In the genomic region with DNA sequence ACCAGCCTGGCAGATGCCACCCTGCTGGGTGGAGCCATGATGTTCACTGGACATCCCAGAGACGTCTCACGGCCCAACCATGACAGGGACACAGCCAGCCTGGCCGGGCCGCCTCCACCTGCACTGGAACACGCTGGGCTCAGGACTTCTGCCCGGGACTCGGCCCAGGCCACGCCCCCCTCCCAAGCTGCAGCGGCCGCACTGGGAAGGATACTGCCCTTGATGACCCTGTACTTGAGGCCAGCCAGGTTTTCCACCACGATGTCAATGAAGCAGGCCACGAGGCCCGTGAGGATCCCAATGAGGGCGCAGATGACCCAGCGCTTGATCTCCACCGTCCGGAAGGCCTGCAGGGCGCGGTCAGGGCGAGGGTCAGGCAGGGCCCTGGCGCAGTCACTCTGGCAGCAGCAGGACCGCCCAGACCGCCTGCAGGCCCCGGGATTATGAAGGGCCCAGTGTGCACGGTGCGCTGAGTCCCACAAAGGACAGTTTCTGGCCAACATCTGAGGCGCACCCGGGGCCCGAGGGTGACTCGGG, we compare ENCODE assay signal across 19 cellular contexts. TPM values are rescaled to one million over a fixed set of nuclear protein-coding genes. Genes with fewer than 3 reads are reported as not detected.
DNase-seq lines count a peak whose midpoint lies in the region; ATAC-seq and TF ChIP-seq lines count a peak whose summit lies in the region.
"Had no signal": no experiment of that assay in that cellular context is flagged by ENCODE, and none has a peak within 500 bp of the region (broad histone marks: within the 10 kb centered on the region; RNA-seq: fewer than 3 reads in every experiment).

No MANE protein-coding gene starts in this region.

- H2BK20ac ChIP-seq in IMR-90 (ENCODE audit: low read depth, low read length): no peak overlapping the region

- 95% methylated on average over 16 of the region's 30 CpGs; no CpG with 5 or more reads in 1 of the 2 experiments for WGBS in IMR-90 (ENCODE audit: extremely low coverage in 2 of 2, insufficient read length in 1 of 2), 2 experiments
- 54 to 83% (median 61%) methylated on average over 26 to 30 of the region's 30 CpGs for WGBS in ovary, 3 donors

- dilution Hi-C loops in IMR-90 (cut with HindIII; ENCODE audit: low sequenced_read_pairs, unreplicated experiment): no loop called here

- H2AFZ ChIP-seq in IMR-90 (replicated peaks; ENCODE audit: low read length, poor library complexity): no peak overlapping the region
- H2AFZ ChIP-seq: GM23248 had no signal

- H3K4me1 Mint-ChIP-seq in chondrocyte (ENCODE audit: low read depth): no peaks in the 10 kb centered on the region
- H3K4me1 Mint-ChIP-seq in CD8-positive, alpha-beta T cell (ENCODE audit: low read depth): no peaks in the 10 kb centered on the region

- no peak overlapping the region for H3K27ac Mint-ChIP-seq in chondrocyte (ENCODE audit: unreplicated experiment)
- no peak overlapping the region for H3K27ac Mint-ChIP-seq in CD8-positive, alpha-beta T cell
- H3K27ac Mint-ChIP-seq: CD4-positive, alpha-beta T cell had no signal

- no peak overlapping the region for H2AK5ac ChIP-seq in IMR-90 (ENCODE audit: low read depth, low read length)

- TF ChIP-seq CTCF in IMR-90 (conservative IDR thresholded peaks at IDR 0.05; ENCODE audit: low read depth, low read length): no peak
- TF ChIP-seq CTCF in chondrocyte (IDR thresholded peaks at IDR 0.05): no peak
- TF ChIP-seq CTCF in ovary (IDR thresholded peaks at IDR 0.05): no peak
- TF ChIP-seq CTCF in uterus (IDR thresholded peaks at IDR 0.05): no peak
- TF ChIP-seq CTCF in CD8-positive, alpha-beta T cell (IDR thresholded peaks at IDR 0.05): no peak

- no peak overlapping the region for H3K23ac ChIP-seq in IMR-90 (ENCODE audit: low read depth, low read length)

- no peak overlapping the region for H2BK120ac ChIP-seq in IMR-90 (ENCODE audit: low read depth, low read length)

- no peak overlapping the region for H3K4ac ChIP-seq in IMR-90 (ENCODE audit: low read depth, low read length)

- ATAC-seq in IMR-90 (ENCODE audit: low read depth) (no peak), GM18511 (IDR thresholded peaks at IDR 0.05; ENCODE audit: unreplicated experiment) (no peak)
- ATAC-seq in CD8-positive, alpha-beta T cell: no peak
- ATAC-seq: HCT116 had no signal

- H3K9me1 ChIP-seq in IMR-90 (ENCODE audit: insufficient read depth, low read length): no peaks in the 10 kb centered on the region

- no peaks in the 10 kb centered on the region for H3K9me3 Mint-ChIP-seq in chondrocyte (ENCODE audit: low read depth)
- no peaks in the 10 kb centered on the region for H3K9me3 Mint-ChIP-seq in CD8-positive, alpha-beta T cell
- H3K9me3 Mint-ChIP-seq: CD4-positive, alpha-beta T cell had no signal

- intact Hi-C loops in IMR-90 (cut with micrococcal nuclease): no loop called here
- intact Hi-C loops in ovary (cut with DNase I): no loop called here
- intact Hi-C loops in uterus (cut with DNase I; ENCODE audit: low total_unique reads): no loop called here
- intact Hi-C loops in CD8-positive, alpha-beta T cell (cut with DNase I, micrococcal nuclease): no loop called here

- no peaks in the 10 kb centered on the region for H3K27me3 Mint-ChIP-seq in chondrocyte (ENCODE audit: low read depth)
- H3K27me3 Mint-ChIP-seq in CD8-positive, alpha-beta T cell (ENCODE audit: low read depth): no peaks in the 10 kb centered on the region
- H3K27me3 Mint-ChIP-seq: CD4-positive, alpha-beta T cell had no signal

- no peak overlapping the region for H3K18ac ChIP-seq in IMR-90 (ENCODE audit: low read depth, low read length)

- POLR2A ChIA-PET in IMR-90 (lab: Charles Lee; ENCODE audit: unreplicated experiment): no interaction called here
- POLR2A ChIA-PET in CD8-positive, alpha-beta T cell (lab: Charles Lee): no interaction called here

- peaks cover 2% of the 10 kb centered on the region for H3K36me3 Mint-ChIP-seq in chondrocyte (ENCODE audit: low read depth)
- H3K36me3 Mint-ChIP-seq in CD8-positive, alpha-beta T cell: peaks cover 52% of the 10 kb centered on the region

- no peak overlapping the region for H2BK5ac ChIP-seq in IMR-90 (ENCODE audit: low read depth, low read length, poor library complexity, severe bottlenecking)

- CTCF ChIA-PET in IMR-90 (lab: Yijun Ruan, JAX): no interaction called here
- CTCF ChIA-PET in CD8-positive, alpha-beta T cell (lab: Charles Lee): no interaction called here

- in situ Hi-C loops in IMR-90 (cut with MboI; ENCODE audit: low sequenced_read_pairs): no loop called here

- peaks cover 42% of the 10 kb centered on the region for H3K36me3 ChIP-seq in IMR-90 (ENCODE audit: control insufficient read depth, insufficient read depth, low read length)
- no peaks in the 10 kb centered on the region for H3K36me3 ChIP-seq in ovary
- H3K36me3 ChIP-seq in uterus: no peaks in the 10 kb centered on the region
- peaks cover 3% of the 10 kb centered on the region for H3K36me3 ChIP-seq in CD8-positive, alpha-beta T cell (ENCODE audit: insufficient read depth, low read length)

- TF ChIP-seq POLR2A in IMR-90 (IDR thresholded peaks at IDR 0.05; ENCODE audit: low read depth, low read length): no peak
- TF ChIP-seq POLR2A in ovary (IDR thresholded peaks at IDR 0.05): no peak
- no peak for TF ChIP-seq POLR2A in uterus (IDR thresholded peaks at IDR 0.05)

- H4K91ac ChIP-seq in IMR-90 (ENCODE audit: insufficient read depth, low read depth, low read length): no peak overlapping the region

- no peak for TF ChIP-seq EP300 in ovary (IDR thresholded peaks at IDR 0.05)

- H3K4me1 ChIP-seq in IMR-90 (ENCODE audit: control insufficient read depth, insufficient read depth, low read length): no peaks in the 10 kb centered on the region
- no peaks in the 10 kb centered on the region for H3K4me1 ChIP-seq in ovary (ENCODE audit: insufficient read depth)
- H3K4me1 ChIP-seq in uterus: no peaks in the 10 kb centered on the region
- no peaks in the 10 kb centered on the region for H3K4me1 ChIP-seq in CD8-positive, alpha-beta T cell (ENCODE audit: insufficient read depth, low read length)

- H2AK9ac ChIP-seq in IMR-90 (replicated peaks; ENCODE audit: low read depth, low read length, poor library complexity): peak overlapping the region; percentile 50

- H3K14ac ChIP-seq in IMR-90 (replicated peaks; ENCODE audit: low read depth, low read length): no peak overlapping the region

- H4K8ac ChIP-seq in IMR-90 (ENCODE audit: low read depth in 2 of 2, low read length in 2 of 2): no peak overlapping the region

- no peak for DNase-seq in IMR-90
- peak; percentile 81 for DNase-seq in chondrocyte (ENCODE audit: low spot score)
- peak in 4 of 5 donors; percentile 42 to 63 (median 43) for DNase-seq in ovary
- DNase-seq in uterus: peak in 1 of 2 donors; percentile 42
- DNase-seq in CD8-positive, alpha-beta T cell: no peak
- no peak for DNase-seq in kidney tubule cell (ENCODE audit: low spot score)
- DNase-seq: ACHN; AML-193; CD4-positive, alpha-beta T cell; GM23248; KG1; NCI-H1436; NCI-H2029; NCI-H2171 treated with DMSO at 0.1 percent for 48 hours; NCI-H446 treated with DMSO at 0.1 percent for 48 hours; NCI-H748 treated with DMSO at 0.1 percent for 48 hours had no signal

- H3K27ac ChIP-seq in IMR-90 (ENCODE audit: insufficient read depth, low read length): no peak overlapping the region
- H3K27ac ChIP-seq in ovary: no peak overlapping the region
- H3K27ac ChIP-seq in uterus: peak overlapping the region; percentile 9 to 54
- no peak overlapping the region for H3K27ac ChIP-seq in CD8-positive, alpha-beta T cell (ENCODE audit: low read depth, low read length)
- H3K27ac ChIP-seq: GM23248 had no signal

- no peak overlapping the region for H3K9ac ChIP-seq in IMR-90 (ENCODE audit: low read depth, low read length)
- H3K9ac ChIP-seq: GM23248 had no signal

- H3K4me2 ChIP-seq in IMR-90 (ENCODE audit: low read depth, low read length): no peak overlapping the region

- no peak overlapping the region for H3K4me3 Mint-ChIP-seq in chondrocyte (ENCODE audit: unreplicated experiment)
- H3K4me3 Mint-ChIP-seq in CD8-positive, alpha-beta T cell: no peak overlapping the region
- H3K4me3 Mint-ChIP-seq: CD4-positive, alpha-beta T cell had no signal

- BruUV-seq in IMR-90 (replicated peaks; lab: Mats Ljungman, UMichigan): no TSS peak

- H4K20me1 ChIP-seq in IMR-90 (ENCODE audit: insufficient read depth, low read length): peaks cover 2% of the 10 kb centered on the region; the same call in 1 of the 2 replicates

- H2BK15ac ChIP-seq in IMR-90 (ENCODE audit: low read depth, low read length): no peak overlapping the region

- H3K4me3 ChIP-seq in IMR-90 (ENCODE audit: insufficient read depth, low read depth, low read length): no peak overlapping the region
- no peak overlapping the region for H3K4me3 ChIP-seq in ovary
- no peak overlapping the region for H3K4me3 ChIP-seq in uterus
- no peak overlapping the region for H3K4me3 ChIP-seq in CD8-positive, alpha-beta T cell (ENCODE audit: low read depth, low read length)
- H3K4me3 ChIP-seq: GM23248 had no signal

- no peak for TF ChIP-seq RAD21 in IMR-90 (IDR thresholded peaks at IDR 0.05; ENCODE audit: low read length)

- no peak overlapping the region for H4K5ac ChIP-seq in IMR-90 (ENCODE audit: low read depth, low read length)

- H3K9me3 ChIP-seq in IMR-90 (ENCODE audit: control insufficient read depth, insufficient read depth, low read length) (no peaks in the 10 kb centered on the region), ovary (no peaks in the 10 kb centered on the region), uterus (no peaks in the 10 kb centered on the region)
- no peaks in the 10 kb centered on the region for H3K9me3 ChIP-seq in CD8-positive, alpha-beta T cell (ENCODE audit: low read length)

- H3K56ac ChIP-seq in IMR-90 (ENCODE audit: extremely low read depth, insufficient read depth, low read length): no peak overlapping the region

- H3K27me3 ChIP-seq in IMR-90 (ENCODE audit: control insufficient read depth, insufficient read depth, low read length) (no peaks in the 10 kb centered on the region), ovary (no peaks in the 10 kb centered on the region), uterus (no peaks in the 10 kb centered on the region)
- H3K27me3 ChIP-seq in CD8-positive, alpha-beta T cell (ENCODE audit: insufficient read depth, low read length): no peaks in the 10 kb centered on the region

- peaks cover 0 to 7% of the 10 kb centered on the region in 2 experiments; a peak in 1 of 4 replicates for H3K79me1 ChIP-seq in IMR-90 (ENCODE audit: low read depth in 1 of 2, low read length in 2 of 2)

RNA-seq across cellular contexts. Expression of gene CLCN7, which starts 14.2 kb away (rescaled TPM):
- total RNA-seq in IMR-90 (2012; rRNA removed) (10.8 TPM in 2 replicates), chondrocyte (81.7 to 97.0 TPM (median 95.2 TPM) in 3 replicates), ovary (10 to 100 TPM; 28.4 to 70.9 (median 62.8) TPM), uterus (100 to 1,000 TPM in 1 of 4 donors, 10 to 100 TPM in 3; 21.5 to 145 (median 57.2) TPM)
- polyA plus RNA-seq in IMR-90 (2012; rRNA removed) (45.2 and 52.9 TPM in 2 replicates), ovary (10 to 100 TPM; 16.3 to 31.0 TPM)
- polyA plus RNA-seq in IMR-90 (2012; cell fraction: cytosol; rRNA removed): 20.3 and 36.5 TPM in 2 replicates
- 84.9 and 258 TPM in 2 replicates for polyA plus RNA-seq in IMR-90 (2012; cell fraction: nucleus; rRNA removed; ENCODE audit: low replicate concordance)
- 10 to 100 TPM; 85.7 to 90.0 TPM for total RNA-seq in CD8-positive, alpha-beta T cell

RNA-seq across cellular contexts. Expression of gene CCDC154, which starts 16.3 kb away (rescaled TPM):
- under 0.01 TPM in 1 of 2 replicates, not detected in the other for total RNA-seq in IMR-90 (2012; rRNA removed)
- 0.09 TPM in 1 of 2 replicates, not detected in the other for polyA plus RNA-seq in IMR-90 (2012; rRNA removed)
- 0.08 and 0.14 TPM in 2 replicates for polyA plus RNA-seq in IMR-90 (2012; cell fraction: cytosol; rRNA removed)
- polyA plus RNA-seq in IMR-90 (2012; cell fraction: nucleus; rRNA removed; ENCODE audit: low replicate concordance): 0.56 and 1.3 TPM in 2 replicates
- total RNA-seq in chondrocyte: 0.51 to 2.0 TPM (median 1.3 TPM) in 3 replicates
- 1 to 10 TPM; 1.3 to 3.5 (median 2.0) TPM for total RNA-seq in ovary
- 1 to 10 TPM in 1 of 2 donors, not detected in 1; 1.1 TPM for polyA plus RNA-seq in ovary
- 1 to 10 TPM in 1 of 4 donors, under 1 TPM in 2, not detected in 1; 0.48 to 5.3 (median 0.51) TPM for total RNA-seq in uterus
- total RNA-seq in CD8-positive, alpha-beta T cell: 1 to 10 TPM; 2.2 to 2.4 TPM
- total RNA-seq: GM23248, M059J had no signal

RNA-seq across cellular contexts. Expression of gene PTX4, which starts 28.1 kb away (rescaled TPM):
- not detected in 2 replicates for total RNA-seq in IMR-90 (2012; rRNA removed)
- polyA plus RNA-seq in IMR-90 (2012; rRNA removed): 0.07 TPM in 1 of 2 replicates, not detected in the other
- not detected in 2 replicates for polyA plus RNA-seq in IMR-90 (2012; cell fraction: cytosol; rRNA removed)
- polyA plus RNA-seq in IMR-90 (2012; cell fraction: nucleus; rRNA removed; ENCODE audit: low replicate concordance): 0.14 TPM in 1 of 2 replicates, not detected in the other
- total RNA-seq in chondrocyte: not detected in 3 replicates
- total RNA-seq in ovary: under 1 TPM in 2 of 7 donors, not detected in 5; 0.15 to 0.40 TPM
- polyA plus RNA-seq in ovary: under 1 TPM in 1 of 2 donors, not detected in 1; 0.05 TPM
- total RNA-seq in uterus: under 1 TPM in 2 of 4 donors, not detected in 2; 0.28 to 0.52 TPM
- not detected for total RNA-seq in CD8-positive, alpha-beta T cell
- total RNA-seq: CD4-positive, alpha-beta T cell; GM23248; M059J had no signal
- polyA plus RNA-seq: GM23248 had no signal

RNA-seq across cellular contexts. Expression of gene PERCC1, which starts 29.8 kb away (rescaled TPM):
- not detected in 2 replicates for total RNA-seq in IMR-90 (2012; rRNA removed)
- polyA plus RNA-seq in IMR-90 (2012; rRNA removed): not detected in 2 replicates
- not detected in 2 replicates for polyA plus RNA-seq in IMR-90 (2012; cell fraction: cytosol; rRNA removed)
- polyA plus RNA-seq in IMR-90 (2012; cell fraction: nucleus; rRNA removed; ENCODE audit: low replicate concordance): not detected in 2 replicates
- total RNA-seq in chondrocyte: not detected in 3 replicates
- total RNA-seq in ovary: under 1 TPM in 1 of 7 donors, not detected in 6; 0.62 TPM
- under 1 TPM in 1 of 2 donors, not detected in 1; 0.08 TPM for polyA plus RNA-seq in ovary
- not detected for total RNA-seq in uterus
- total RNA-seq in CD8-positive, alpha-beta T cell: 1 to 10 TPM in 1 of 2 experiments, under 1 TPM in 1; 0.75 to 1.2 TPM
- total RNA-seq: GM23248, M059J had no signal
- polyA plus RNA-seq: GM23248 had no signal

RNA-seq across cellular contexts. Expression of gene TELO2, which starts 32.5 kb away (rescaled TPM):
- total RNA-seq in IMR-90 (2012; rRNA removed) (5.8 and 6.6 TPM in 2 replicates), chondrocyte (19.3 to 30.9 TPM (median 21.7 TPM) in 3 replicates), ovary (10 to 100 TPM in 6 of 7 donors, 1 to 10 TPM in 1; 9.9 to 36.8 (median 32.8) TPM), uterus (10 to 100 TPM in 3 of 4 donors, 1 to 10 TPM in 1; 4.9 to 59.1 (median 39.0) TPM)
- polyA plus RNA-seq in IMR-90 (2012; rRNA removed) (26.6 and 28.2 TPM in 2 replicates), ovary (10 to 100 TPM in 1 of 2 donors, under 1 TPM in 1; 0.27 to 31.7 TPM)
- polyA plus RNA-seq in IMR-90 (2012; cell fraction: cytosol; rRNA removed): 16.6 and 18.1 TPM in 2 replicates
- 110 and 290 TPM in 2 replicates for polyA plus RNA-seq in IMR-90 (2012; cell fraction: nucleus; rRNA removed; ENCODE audit: low replicate concordance)
- total RNA-seq in CD8-positive, alpha-beta T cell: 10 to 100 TPM; 23.0 to 23.6 TPM

Comparison
In these comparisons a context has a peak if more than half of its experiments do, and no peak if none do; other contexts are left out.
1. DNase-seq: peak in chondrocyte (single experiment) and ovary (4 of 5); none in IMR-90 (single experiment), CD8-positive, alpha-beta T cell (0 of 7) and kidney tubule cell (single experiment).
2. H3K27ac ChIP-seq: peak in uterus (2 of 2); none in IMR-90 (single experiment), ovary (0 of 2) and CD8-positive, alpha-beta T cell (single experiment).